Comparison of ENCODE assay signal across 16 cellular contexts in genomic region chr15:100029045-100029444, GRCh38.
DNase-seq lines count a peak whose midpoint lies in the region; ATAC-seq and TF ChIP-seq lines count a peak whose summit lies in the region.
"Had no signal": no experiment of that assay in that cellular context is flagged by ENCODE, and none has a peak within 500 bp of the region (broad histone marks: within the 10 kb centered on the region; RNA-seq: fewer than 3 reads in every experiment).

No MANE protein-coding gene starts in this region.

- TF ChIP-seq CTCF in right atrium auricular region (IDR thresholded peaks at IDR 0.05) (no peak), chondrocyte (IDR thresholded peaks at IDR 0.05) (no peak)

- peaks cover 7% of the 10 kb centered on the region for H3K36me3 Mint-ChIP-seq in chondrocyte (ENCODE audit: low read depth)

- H3K27me3 Mint-ChIP-seq in chondrocyte (ENCODE audit: low read depth): no peaks in the 10 kb centered on the region
- H3K27me3 Mint-ChIP-seq: CD4-positive, CD25-positive, alpha-beta regulatory T cell had no signal

- H3K36me3 ChIP-seq in right atrium auricular region (no peaks in the 10 kb centered on the region), aorta (ENCODE audit: control insufficient read depth in 1 of 2, insufficient read depth in 2 of 2, low read length in 1 of 2) (no peaks in the 10 kb centered on the region)

- peaks cover 56% of the 10 kb centered on the region for H3K4me1 Mint-ChIP-seq in chondrocyte (ENCODE audit: low read depth)
- H3K4me1 Mint-ChIP-seq: CD4-positive, CD25-positive, alpha-beta regulatory T cell had no signal

- 26 to 43% methylated on average over 3 of the region's 3 CpGs for whole genome bisulfite sequencing in aorta, 2 donors

- no peak overlapping the region for H3K4me3 Mint-ChIP-seq in chondrocyte (ENCODE audit: unreplicated experiment)
- H3K4me3 Mint-ChIP-seq: CD8-positive, alpha-beta T cell had no signal

- H3K4me3 ChIP-seq in right atrium auricular region (no peak overlapping the region), aorta (ENCODE audit: low read length in 2 of 2) (no peak overlapping the region)
- H3K4me3 ChIP-seq: GM23248 had no signal

- peaks cover 10% of the 10 kb centered on the region for H3K9me3 Mint-ChIP-seq in chondrocyte (ENCODE audit: low read depth)

- intact Hi-C loops in Right ventricle myocardium superior (cut with DNase I) (no loop called here), left ventricle myocardium superior (cut with micrococcal nuclease) (no loop called here), aorta (cut with DNase I) (no loop called here)

- DNase-seq in Right ventricle myocardium superior (no peak), right atrium auricular region (ENCODE audit: low spot score) (no peak), chondrocyte (ENCODE audit: low spot score) (no peak), left ventricle myocardium superior (no peak), aorta (no peak), NCI-H510A (lab: John Stamatoyannopoulos, UW) (no peak), 8988T (no peak)
- DNase-seq: C1 segment of cervical spinal cord; Caco-2; CD4-positive, CD25-positive, alpha-beta regulatory T cell; CD8-positive, alpha-beta T cell; DMS153; DND-41; GM23248; H7; HCEC 1CT had no signal

- ATAC-seq in Right ventricle myocardium superior (ENCODE audit: poor library complexity): peak; percentile 77
- ATAC-seq in left ventricle myocardium superior: peak; percentile 80
- ATAC-seq in aorta (ENCODE audit: low FRiP score): peak; percentile 58
- ATAC-seq: CD8-positive, alpha-beta T cell had no signal

- H3K9me3 ChIP-seq in right atrium auricular region: peaks cover 0 to 12% of the 10 kb centered on the region in 2 donors
- no peaks in the 10 kb centered on the region for H3K9me3 ChIP-seq in aorta (ENCODE audit: control insufficient read depth, low read length)

- H3K27me3 ChIP-seq in right atrium auricular region (no peaks in the 10 kb centered on the region), aorta (ENCODE audit: control insufficient read depth in 1 of 2, insufficient read depth in 2 of 2, low read length in 1 of 2) (no peaks in the 10 kb centered on the region)

- peaks cover 0 to 50% of the 10 kb centered on the region in 2 donors for H3K4me1 ChIP-seq in right atrium auricular region
- peaks cover 0 to 5% of the 10 kb centered on the region in 2 donors for H3K4me1 ChIP-seq in aorta (ENCODE audit: control insufficient read depth in 1 of 2, insufficient read depth in 2 of 2, low read length in 2 of 2)
- H3K4me1 ChIP-seq: Caco-2 had no signal

- H3K27ac Mint-ChIP-seq in chondrocyte (ENCODE audit: unreplicated experiment): peak overlapping the region; percentile 85
- H3K27ac Mint-ChIP-seq: CD4-positive, CD25-positive, alpha-beta regulatory T cell; CD8-positive, alpha-beta T cell had no signal

- H3K27ac ChIP-seq in right atrium auricular region (peak overlapping the region in 1 of 2 donors; percentile 25), aorta (ENCODE audit: low read depth in 1 of 2, low read length in 2 of 2) (peak overlapping the region in 1 of 2 donors; percentile 81)
- H3K27ac ChIP-seq: GM23248 had no signal
